ENCODE assay signal across 11 cellular contexts in genomic region chr11:3153291-3153861, GRCh38. TPM values are rescaled to one million over a fixed set of nuclear protein-coding genes. Genes with fewer than 3 reads are reported as not detected.
DNase-seq lines count a peak whose midpoint lies in the region; ATAC-seq and TF ChIP-seq lines count a peak whose summit lies in the region.
"Had no signal": no experiment of that assay in that cellular context is flagged by ENCODE, and none has a peak within 500 bp of the region (broad histone marks: within the 10 kb centered on the region; RNA-seq: fewer than 3 reads in every experiment).

No MANE protein-coding gene starts in this region.

- TF ChIP-seq POLR2A in erythroblast (IDR thresholded peaks at IDR 0.05; ENCODE audit: low read length), result no peak

- no peak for TF ChIP-seq CTCF in HL-60 (IDR thresholded peaks at IDR 0.05; ENCODE audit: insufficient read depth, low read length)
- no peak for TF ChIP-seq CTCF in colonic mucosa (IDR thresholded peaks at IDR 0.05)
- TF ChIP-seq CTCF in lung (IDR thresholded peaks at IDR 0.05; ENCODE audit: control extremely low read depth, extremely low read depth), result no peak

- peak; percentile 22 for ATAC-seq in lung (ENCODE audit: insufficient read depth, low FRiP score)
- ATAC-seq in HG02610 (IDR thresholded peaks at IDR 0.05; ENCODE audit: unreplicated experiment), result no peak

- 23 to 47% methylated on average over 14 of the region's 14 CpGs for WGBS in lung, 2 donors

- H3K27ac ChIP-seq in HL-60 (replicated peaks), result peak overlapping the region; percentile 94
- H3K27ac ChIP-seq in colonic mucosa, result peak overlapping the region; percentile 31
- peak overlapping the region in 1 of 2 donors; percentile 37 for H3K27ac ChIP-seq in lung (ENCODE audit: low read depth in 1 of 2, low read length in 1 of 2)

- H3K4me3 ChIP-seq in HL-60 (replicated peaks; ENCODE audit: insufficient read depth, low read length) (0 out of 2 replicates have a peak overlapping the region, but pooled peaks have one; percentile 2), colonic mucosa (no peak overlapping the region), lung (no peak overlapping the region)

- H3K9ac ChIP-seq in colonic mucosa (ENCODE audit: low read depth in 2 of 2, low read length in 2 of 2), result peak overlapping the region; percentile 24 to 40

- H3K9me3 ChIP-seq in colonic mucosa, result no peaks in the 10 kb centered on the region
- H3K9me3 ChIP-seq in lung (ENCODE audit: control insufficient read depth in 2 of 2, insufficient read depth in 1 of 2, low read length in 1 of 2), result peaks cover 0 to 2% of the 10 kb centered on the region in 2 donors

- peak in 1 of 2 experiments; percentile 76 for DNase-seq in HL-60 (ENCODE audit: low read depth in 1 of 2, low spot score in 1 of 2)
- DNase-seq in colonic mucosa, result no peak
- no peak for DNase-seq in lung (ENCODE audit: low spot score)
- peak; percentile 62 for DNase-seq in stromal cell of bone marrow (ENCODE audit: low read depth)
- DNase-seq in erythroblast (lab: John Stamatoyannopoulos, UW), result no peak
- DNase-seq in NCI-H2107 treated with DMSO at 0.1 percent for 48 hours (lab: John Stamatoyannopoulos, UW; ENCODE audit: unreplicated experiment), result no peak
- DNase-seq in stimulated activated CD8-positive, alpha-beta memory T cell treated with anti-CD3 and anti-CD28 coated beads, Interleukin-4, amount 100 ng/mL, for 48 hours, result no peak
- DNase-seq: central memory CD4-positive, alpha-beta T cell; naive B cell; stimulated activated naive CD4-positive, alpha-beta T cell treated with Interleukin-2 at 50 U/mL for 16 hours had no signal

- H3K36me3 ChIP-seq in colonic mucosa (no peaks in the 10 kb centered on the region), lung (ENCODE audit: control insufficient read depth in 2 of 2, insufficient read depth in 2 of 2, low read length in 2 of 2) (peaks cover 0 to 3% of the 10 kb centered on the region in 2 donors)

- peaks cover 17% of the 10 kb centered on the region for H3K4me1 ChIP-seq in colonic mucosa
- H3K4me1 ChIP-seq in lung (ENCODE audit: control insufficient read depth in 2 of 2, insufficient read depth in 2 of 2, low read length in 2 of 2), result peaks cover 0 to 35% of the 10 kb centered on the region in 2 donors

- H3K27me3 ChIP-seq in HL-60 (ENCODE audit: insufficient read depth, poor library complexity, severe bottlenecking) (no peaks in the 10 kb centered on the region), colonic mucosa (no peaks in the 10 kb centered on the region), lung (ENCODE audit: control insufficient read depth, insufficient read depth) (no peaks in the 10 kb centered on the region)

- intact Hi-C loops in colonic mucosa (cut with DNase I), result no loop called here

RNA-seq across cellular contexts. Expression of gene OSBPL5, which starts 11.7 kb away (rescaled TPM):
- 10 to 100 TPM; 34.0 to 69.5 TPM for total RNA-seq in colonic mucosa
- total RNA-seq in lung, result 10 to 100 TPM; 34.2 to 51.5 TPM
- polyA plus RNA-seq in lung, result 10 to 100 TPM; 15.2 to 22.5 TPM
